In genomic region chr12:95549392-95550084, GRCh38 we compare ENCODE assay signal across 9 cellular contexts. TPM values are rescaled to one million over a fixed set of nuclear protein-coding genes. Genes with fewer than 3 reads are reported as not detected.
A peak's percentile ranks its signal among the peaks of the same experiment; 100 is the strongest.
DNase-seq lines count a peak whose midpoint lies in the region; ATAC-seq and TF ChIP-seq lines count a peak whose summit lies in the region.
"Had no signal": no experiment of that assay in that cellular context is flagged by ENCODE, and none has a peak within 500 bp of the region (broad histone marks: within the 10 kb centered on the region; RNA-seq: fewer than 3 reads in every experiment).

No MANE protein-coding gene starts in this region.

- H3K27me3 ChIP-seq in left lung = peaks cover 21 to 61% of the 10 kb centered on the region in 2 donors
- H3K27me3 ChIP-seq in subcutaneous abdominal adipose tissue (ENCODE audit: control insufficient read depth in 5 of 5, insufficient read depth in 4 of 5, low read length in 5 of 5) = peaks cover 0 to 3% (median 0%) of the 10 kb centered on the region in 5 donors

- H3K27ac ChIP-seq in left lung (peak overlapping the region in 1 of 2 donors; percentile 84), subcutaneous abdominal adipose tissue (ENCODE audit: low read depth, low read length) (no peak overlapping the region)

- H3K9me3 Mint-ChIP-seq in activated T-helper 17 cell treated with anti-CD3 and anti-CD28 coated beads, Interleukin-2, amount 50 U/mL, for 72 hours = no peaks in the 10 kb centered on the region

- H3K4me1 Mint-ChIP-seq in activated T-helper 17 cell treated with anti-CD3 and anti-CD28 coated beads, Interleukin-2, amount 50 U/mL, for 72 hours = no peaks in the 10 kb centered on the region

- H3K9ac ChIP-seq in subcutaneous abdominal adipose tissue (ENCODE audit: low read length in 5 of 5) = no peak overlapping the region

- H3K36me3 Mint-ChIP-seq in activated T-helper 17 cell treated with anti-CD3 and anti-CD28 coated beads, Interleukin-2, amount 50 U/mL, for 72 hours (ENCODE audit: low read depth) = no peaks in the 10 kb centered on the region

- H3K9me3 ChIP-seq in left lung = peaks cover 0 to 8% of the 10 kb centered on the region in 2 donors
- H3K9me3 ChIP-seq in subcutaneous abdominal adipose tissue (ENCODE audit: control insufficient read depth in 5 of 5, low read length in 5 of 5) = peaks cover 0 to 7% (median 5%) of the 10 kb centered on the region in 5 donors

- peak overlapping the region; percentile 54 to 64 for H3K4me3 ChIP-seq in left lung
- H3K4me3 ChIP-seq in subcutaneous abdominal adipose tissue (ENCODE audit: low read depth in 1 of 5, low read length in 5 of 5) = peak overlapping the region; percentile 60 to 79 (median 74)

- TF ChIP-seq CTCF in left lung (IDR thresholded peaks at IDR 0.05) = no peak

- peaks cover 8% of the 10 kb centered on the region for H3K27me3 Mint-ChIP-seq in activated T-helper 17 cell treated with anti-CD3 and anti-CD28 coated beads, Interleukin-2, amount 50 U/mL, for 72 hours

- DNase-seq in NCI-H510A treated with DMSO at 0.1 percent for 48 hours (lab: John Stamatoyannopoulos, UW) (peak; percentile 37), NCI-H510A (lab: John Stamatoyannopoulos, UW) (no peak), left lung (no peak), OCI-M2 (lab: John Stamatoyannopoulos, UW; ENCODE audit: unreplicated experiment) (no peak), ureter (ENCODE audit: low spot score) (no peak), HT-29 (ENCODE audit: low spot score) (no peak)

- H3K27ac Mint-ChIP-seq in activated T-helper 17 cell treated with anti-CD3 and anti-CD28 coated beads, Interleukin-2, amount 50 U/mL, for 72 hours = no peak overlapping the region

- peak overlapping the region; percentile 83 for H3K4me3 Mint-ChIP-seq in activated T-helper 17 cell treated with anti-CD3 and anti-CD28 coated beads, Interleukin-2, amount 50 U/mL, for 72 hours

- no peak for ATAC-seq in activated T-helper 17 cell treated with anti-CD3 and anti-CD28 coated beads, Interleukin-2, amount 50 U/mL, for 72 hours (replicated peaks)
- no peak for ATAC-seq in left lung
- ATAC-seq: GM12878 had no signal

- H3K36me3 ChIP-seq in left lung (no peaks in the 10 kb centered on the region), subcutaneous abdominal adipose tissue (ENCODE audit: control insufficient read depth in 5 of 5, insufficient read depth in 5 of 5, low read length in 5 of 5) (no peaks in the 10 kb centered on the region)

- intact Hi-C loops in left lung (cut with DNase I) = no loop called here

- H3K4me1 ChIP-seq in left lung (peaks cover 0 to 9% of the 10 kb centered on the region in 2 donors), subcutaneous abdominal adipose tissue (ENCODE audit: control insufficient read depth in 5 of 5, insufficient read depth in 5 of 5, low read length in 5 of 5) (peaks cover 0 to 17% (median 15%) of the 10 kb centered on the region in 5 donors)

RNA-seq across cellular contexts. Expression of gene USP44, which starts 1.7 kb away (rescaled TPM):
- under 1 TPM; 0.82 to 0.93 TPM for total RNA-seq in activated T-helper 17 cell treated with anti-CD3 and anti-CD28 coated beads, Interleukin-2, amount 50 U/mL, for 72 hours
- total RNA-seq in left lung = 10 to 100 TPM; 11.3 to 13.4 TPM
- total RNA-seq in ureter = 1.3 TPM
- total RNA-seq in HT-29 (2014; rRNA removed; shearing (Covaris generic)) = not detected in 2 replicates
